1 cellular context compared by ENCODE assay signal in genomic region chr16:89764711-89765201, GRCh38.
TF ChIP-seq lines count a peak whose summit lies in the region.

No MANE protein-coding gene starts in this region.

TF ChIP-seq in GM12878, 131 proteins besides CTCF, POLR2A, EP300 and RAD21 (continued from another document):
- TF ChIP-seq, protein P1, sequence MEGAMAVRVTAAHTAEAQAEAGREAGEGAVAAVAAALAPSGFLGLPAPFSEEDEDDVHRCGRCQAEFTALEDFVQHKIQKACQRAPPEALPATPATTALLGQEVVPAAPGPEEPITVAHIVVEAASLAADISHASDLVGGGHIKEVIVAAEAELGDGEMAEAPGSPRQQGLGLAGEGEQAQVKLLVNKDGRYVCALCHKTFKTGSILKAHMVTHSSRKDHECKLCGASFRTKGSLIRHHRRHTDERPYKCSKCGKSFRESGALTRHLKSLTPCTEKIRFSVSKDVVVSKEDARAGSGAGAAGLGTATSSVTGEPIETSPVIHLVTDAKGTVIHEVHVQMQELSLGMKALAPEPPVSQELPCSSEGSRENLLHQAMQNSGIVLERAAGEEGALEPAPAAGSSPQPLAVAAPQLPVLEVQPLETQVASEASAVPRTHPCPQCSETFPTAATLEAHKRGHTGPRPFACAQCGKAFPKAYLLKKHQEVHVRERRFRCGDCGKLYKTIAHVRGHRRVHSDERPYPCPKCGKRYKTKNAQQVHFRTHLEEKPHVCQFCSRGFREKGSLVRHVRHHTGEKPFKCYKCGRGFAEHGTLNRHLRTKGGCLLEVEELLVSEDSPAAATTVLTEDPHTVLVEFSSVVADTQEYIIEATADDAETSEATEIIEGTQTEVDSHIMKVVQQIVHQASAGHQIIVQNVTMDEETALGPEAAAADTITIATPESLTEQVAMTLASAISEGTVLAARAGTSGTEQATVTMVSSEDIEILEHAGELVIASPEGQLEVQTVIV (IDR thresholded peaks at IDR 0.05; ENCODE audit: borderline replicate concordance, partially characterized antibody), result no peak
- TF ChIP-seq SKIL (IDR thresholded peaks at IDR 0.05; ENCODE audit: low read depth, poor library complexity, severe bottlenecking) (peak; percentile 77), HDAC6 (IDR thresholded peaks at IDR 0.05; ENCODE audit: unreplicated experiment) (no peak), ZNF274 (IDR thresholded peaks at IDR 0.05; ENCODE audit: insufficient read depth, insufficient read length) (no peak), EED (IDR thresholded peaks at IDR 0.05; ENCODE audit: low read depth) (peak; percentile 82), CBFB (IDR thresholded peaks at IDR 0.05; ENCODE audit: low read depth) (0 out of 2 replicates have a peak, but pooled peaks have one; percentile 40), KLF5 (IDR thresholded peaks at IDR 0.05; ENCODE audit: partially characterized antibody) (no peak), ASH2L (IDR thresholded peaks at IDR 0.05; ENCODE audit: borderline replicate concordance, low read depth) (0 out of 2 replicates have a peak, but pooled peaks have one; percentile 40), SREBF1 (IDR thresholded peaks at IDR 0.05; ENCODE audit: low read length) (no peak)
- TF ChIP-seq, protein P2, sequence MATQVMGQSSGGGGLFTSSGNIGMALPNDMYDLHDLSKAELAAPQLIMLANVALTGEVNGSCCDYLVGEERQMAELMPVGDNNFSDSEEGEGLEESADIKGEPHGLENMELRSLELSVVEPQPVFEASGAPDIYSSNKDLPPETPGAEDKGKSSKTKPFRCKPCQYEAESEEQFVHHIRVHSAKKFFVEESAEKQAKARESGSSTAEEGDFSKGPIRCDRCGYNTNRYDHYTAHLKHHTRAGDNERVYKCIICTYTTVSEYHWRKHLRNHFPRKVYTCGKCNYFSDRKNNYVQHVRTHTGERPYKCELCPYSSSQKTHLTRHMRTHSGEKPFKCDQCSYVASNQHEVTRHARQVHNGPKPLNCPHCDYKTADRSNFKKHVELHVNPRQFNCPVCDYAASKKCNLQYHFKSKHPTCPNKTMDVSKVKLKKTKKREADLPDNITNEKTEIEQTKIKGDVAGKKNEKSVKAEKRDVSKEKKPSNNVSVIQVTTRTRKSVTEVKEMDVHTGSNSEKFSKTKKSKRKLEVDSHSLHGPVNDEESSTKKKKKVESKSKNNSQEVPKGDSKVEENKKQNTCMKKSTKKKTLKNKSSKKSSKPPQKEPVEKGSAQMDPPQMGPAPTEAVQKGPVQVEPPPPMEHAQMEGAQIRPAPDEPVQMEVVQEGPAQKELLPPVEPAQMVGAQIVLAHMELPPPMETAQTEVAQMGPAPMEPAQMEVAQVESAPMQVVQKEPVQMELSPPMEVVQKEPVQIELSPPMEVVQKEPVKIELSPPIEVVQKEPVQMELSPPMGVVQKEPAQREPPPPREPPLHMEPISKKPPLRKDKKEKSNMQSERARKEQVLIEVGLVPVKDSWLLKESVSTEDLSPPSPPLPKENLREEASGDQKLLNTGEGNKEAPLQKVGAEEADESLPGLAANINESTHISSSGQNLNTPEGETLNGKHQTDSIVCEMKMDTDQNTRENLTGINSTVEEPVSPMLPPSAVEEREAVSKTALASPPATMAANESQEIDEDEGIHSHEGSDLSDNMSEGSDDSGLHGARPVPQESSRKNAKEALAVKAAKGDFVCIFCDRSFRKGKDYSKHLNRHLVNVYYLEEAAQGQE (IDR thresholded peaks at IDR 0.05; ENCODE audit: low read depth, low read length), result no peak
